ENCODE assay signal across 10 cellular contexts in the genomic region with DNA sequence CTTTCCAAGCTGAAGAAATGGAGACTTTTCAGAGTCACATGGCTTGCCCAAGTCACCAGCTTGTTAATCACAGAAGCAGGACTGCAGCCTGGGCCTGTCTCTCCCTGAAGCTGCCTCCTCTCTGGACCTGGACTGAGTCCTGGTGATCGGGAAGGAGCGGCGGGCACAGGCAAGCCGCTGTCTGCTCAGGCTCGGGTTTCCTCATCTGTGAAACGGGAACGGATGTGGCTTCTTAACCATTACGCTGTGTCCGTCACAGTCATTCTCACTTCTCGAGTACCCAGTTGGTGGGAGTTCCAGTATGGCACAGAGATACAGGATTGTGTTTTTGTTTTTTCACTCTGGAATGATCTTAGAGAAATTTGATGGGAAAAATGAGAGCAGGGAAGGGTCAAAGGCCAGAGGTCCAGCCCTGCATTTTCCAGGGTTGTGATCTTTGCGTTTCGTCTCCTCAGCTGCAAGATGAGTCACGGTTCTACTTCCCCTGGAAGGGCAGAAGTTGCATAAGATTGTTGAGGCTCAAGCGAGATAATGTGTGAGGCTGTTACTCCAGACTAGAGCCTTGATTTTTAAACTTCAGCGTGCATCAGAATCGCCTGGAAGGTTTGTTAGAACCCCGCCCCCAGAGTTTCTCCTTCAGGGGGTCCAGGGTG. TPM values are rescaled to one million over a fixed set of nuclear protein-coding genes. Genes with fewer than 3 reads are reported as not detected.
DNase-seq lines count a peak whose midpoint lies in the region; ATAC-seq and TF ChIP-seq lines count a peak whose summit lies in the region.
"Had no signal": no experiment of that assay in that cellular context is flagged by ENCODE, and none has a peak within 500 bp of the region (broad histone marks: within the 10 kb centered on the region; RNA-seq: fewer than 3 reads in every experiment).

No MANE protein-coding gene starts in this region.

- TF ChIP-seq POLR2A in body of pancreas (IDR thresholded peaks at IDR 0.05) = peak in 2 of 3 donors; percentile 8 to 41

- ATAC-seq in body of pancreas = no peak
- peak; percentile 72 to 76 for ATAC-seq in lower lobe of right lung
- ATAC-seq: CD8-positive, alpha-beta T cell had no signal

- H3K9ac ChIP-seq in Loucy (ENCODE audit: low read depth, low read length, poor library complexity, severe bottlenecking) = no peak overlapping the region

- H3K27me3 ChIP-seq in Loucy (ENCODE audit: insufficient read depth, low read length, poor library complexity, severe bottlenecking) = no peaks in the 10 kb centered on the region
- H3K27me3 ChIP-seq in body of pancreas = peaks cover 0 to 6% of the 10 kb centered on the region in 2 donors
- peaks cover 6% of the 10 kb centered on the region for H3K27me3 ChIP-seq in lower lobe of right lung (ENCODE audit: low read depth)

- H3K4me1 ChIP-seq in Loucy (ENCODE audit: insufficient read depth, low read length, poor library complexity, severe bottlenecking) (peaks cover 34% of the 10 kb centered on the region), body of pancreas (no peaks in the 10 kb centered on the region), lower lobe of right lung (peaks cover 6% of the 10 kb centered on the region)

- POLR2A ChIA-PET in RWPE1 (lab: Yijun Ruan, JAX; ENCODE audit: low non-redundant PET) = no interaction called here

- 74 to 77% methylated on average over 17 of the region's 17 CpGs for WGBS in body of pancreas, 2 donors

- H3F3A ChIP-seq in Loucy (ENCODE audit: low read depth) = no peaks in the 10 kb centered on the region

- no peak overlapping the region for H2AFZ ChIP-seq in Loucy (ENCODE audit: low read length)

- no peak overlapping the region for H3K4me3 ChIP-seq in Loucy (ENCODE audit: low read length, poor library complexity, severe bottlenecking)
- H3K4me3 ChIP-seq in body of pancreas = no peak overlapping the region
- H3K4me3 ChIP-seq in lower lobe of right lung = no peak overlapping the region

- TF ChIP-seq CTCF in Loucy (conservative IDR thresholded peaks at IDR 0.05; ENCODE audit: low read length) = no peak
- no peak for TF ChIP-seq CTCF in body of pancreas (IDR thresholded peaks at IDR 0.05)
- no peak for TF ChIP-seq CTCF in lower lobe of right lung (IDR thresholded peaks at IDR 0.05)
- TF ChIP-seq CTCF in RWPE1 (conservative IDR thresholded peaks at IDR 0.05; ENCODE audit: low read depth) = no peak

- peak; percentile 33 for DNase-seq in AG08395 (ENCODE audit: low spot score)
- peak in 2 of 4 donors; percentile 19 to 66 for DNase-seq in body of pancreas
- peak; percentile 76 for DNase-seq in lower lobe of right lung
- DNase-seq in NCI-H1105 treated with DMSO at 0.1 percent for 48 hours (lab: John Stamatoyannopoulos, UW) = no peak
- DNase-seq in stimulated activated naive CD4-positive, alpha-beta T cell treated with Interleukin-2 at 50 U/mL for 16 hours (lab: John Stamatoyannopoulos, UW) = no peak
- DNase-seq in RWPE1 (ENCODE audit: low spot score) = no peak
- no peak for DNase-seq in stimulated activated CD8-positive, alpha-beta memory T cell treated with anti-CD3 and anti-CD28 coated beads, Interleukin-4, amount 100 ng/mL, for 48 hours
- DNase-seq: NCI-H2171 had no signal

- intact Hi-C loops in body of pancreas (cut with DNase I) = no loop called here
- intact Hi-C loops in lower lobe of right lung (cut with DNase I) = loop anchor here (10.0 kb wide), 1 partner anchor 112 kb away; no protein-coding TSS in a partner anchor

- H3K4me2 ChIP-seq in Loucy (ENCODE audit: low read depth, low read length, poor library complexity, severe bottlenecking) = peak overlapping the region; percentile 64

- H3K79me2 ChIP-seq in Loucy (ENCODE audit: insufficient read depth, low read length) = peaks cover 16% of the 10 kb centered on the region; the same call in 1 of the 2 replicates

- CTCF ChIA-PET in RWPE1 (lab: Yijun Ruan, JAX) = interaction anchor here (0.7 to 0.8 kb wide), 2 partner anchors 17 to 582 kb away, joined by 3 read pairs; no protein-coding TSS in a partner anchor

- H3K9me2 ChIP-seq in Loucy (replicated peaks; ENCODE audit: low read depth, low read length) = no peaks in the 10 kb centered on the region

- no peaks in the 10 kb centered on the region for H3K36me3 ChIP-seq in Loucy (ENCODE audit: insufficient read depth, low read length)
- H3K36me3 ChIP-seq in body of pancreas (replicated peaks in 1 of 2; ENCODE audit: insufficient read depth in 1 of 2, low read depth in 2 of 2) = no peaks in the 10 kb centered on the region
- H3K36me3 ChIP-seq in lower lobe of right lung = no peaks in the 10 kb centered on the region

- H3K9me3 ChIP-seq in Loucy (ENCODE audit: insufficient read depth, low read depth, low read length) (no peaks in the 10 kb centered on the region), body of pancreas (no peaks in the 10 kb centered on the region), lower lobe of right lung (no peaks in the 10 kb centered on the region)

- H3K27ac ChIP-seq in body of pancreas (peak overlapping the region in 2 of 4 donors; percentile 12 to 69), lower lobe of right lung (peak overlapping the region; percentile 74), RWPE1 (no peak overlapping the region)

- H4K20me1 ChIP-seq in Loucy (ENCODE audit: insufficient read depth, low read length, poor library complexity, severe bottlenecking) = no peaks in the 10 kb centered on the region

RNA-seq across cellular contexts. Expression of a gene that starts 7.6 kb away (rescaled TPM):
- total RNA-seq in body of pancreas (not detected), lower lobe of right lung (not detected)
- total RNA-seq: CD8-positive, alpha-beta T cell had no signal

Comparison
In these comparisons a context has a peak if more than half of its experiments do, and no peak if none do; other contexts are left out.
1. DNase-seq: peak in AG08395 (single experiment) and lower lobe of right lung (single experiment); none in NCI-H1105 treated with DMSO at 0.1 percent for 48 hours (single experiment), stimulated activated naive CD4-positive, alpha-beta T cell treated with Interleukin-2 at 50 U/mL for 16 hours (single experiment), RWPE1 (single experiment) and stimulated activated CD8-positive, alpha-beta memory T cell treated with anti-CD3 and anti-CD28 coated beads, Interleukin-4, amount 100 ng/mL, for 48 hours (single experiment).